In the genomic region with DNA sequence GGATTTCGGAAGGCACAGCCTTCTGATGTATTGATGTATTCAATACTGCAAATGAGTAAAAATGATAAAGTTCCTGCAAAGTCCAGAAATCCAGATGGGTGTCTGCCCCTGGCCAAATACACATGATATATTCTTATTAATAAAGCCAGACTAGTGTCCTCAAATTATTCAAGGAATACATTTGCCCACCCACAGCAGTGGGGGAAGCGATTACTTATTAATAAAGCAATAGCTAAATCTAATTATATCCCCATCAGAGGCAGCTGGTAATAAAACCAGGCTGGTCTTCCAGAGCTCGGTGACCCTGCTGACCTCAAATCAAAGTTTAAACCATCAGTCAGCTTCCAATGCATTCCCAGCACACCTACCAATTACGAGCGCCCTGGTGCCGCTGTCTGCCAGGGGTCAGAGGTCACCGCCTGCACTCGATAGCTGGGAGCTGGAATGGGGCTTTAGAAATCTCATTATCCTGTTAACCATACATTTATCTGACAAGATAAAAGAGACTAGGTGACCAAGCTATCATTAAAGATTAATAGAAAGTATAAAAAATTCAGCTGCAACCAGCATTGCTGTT, we compare ENCODE assay signal across 21 cellular contexts.
DNase-seq lines count a peak whose midpoint lies in the region; ATAC-seq and TF ChIP-seq lines count a peak whose summit lies in the region.
"Had no signal": no experiment of that assay in that cellular context is flagged by ENCODE, and none has a peak within 500 bp of the region (broad histone marks: within the 10 kb centered on the region; RNA-seq: fewer than 3 reads in every experiment).

No MANE protein-coding gene starts in this region.

- peak overlapping the region; percentile 15 for H3K4me3 Mint-ChIP-seq in Calu3 (ENCODE audit: low read depth, unreplicated experiment)
- H3K4me3 Mint-ChIP-seq in glutamatergic neuron (ENCODE audit: unreplicated experiment): no peak overlapping the region
- H3K4me3 Mint-ChIP-seq in nephron progenitor cell: no peak overlapping the region
- H3K4me3 Mint-ChIP-seq: B cell; CD4-positive, CD25-positive, alpha-beta regulatory T cell had no signal

- TF ChIP-seq POLR2A in stomach (IDR thresholded peaks at IDR 0.05): no peak

- H3K27ac Mint-ChIP-seq in Calu3 (ENCODE audit: unreplicated experiment) (peak overlapping the region; percentile 18), glutamatergic neuron (ENCODE audit: unreplicated experiment) (no peak overlapping the region), nephron progenitor cell (no peak overlapping the region)
- H3K27ac Mint-ChIP-seq: B cell; CD4-positive, CD25-positive, alpha-beta regulatory T cell had no signal

- H3K36me3 ChIP-seq in stomach: no peaks in the 10 kb centered on the region
- H3K36me3 ChIP-seq: HAP-1 had no signal

- CTCF ChIA-PET in Calu3 (lab: Charles Lee): interaction anchor here (0.6 to 3.4 kb wide), 8 partner anchors 33 to 204 kb away, joined by 3 to 26 read pairs (median 3); no protein-coding TSS in a partner anchor

- H3K9me3 Mint-ChIP-seq in Calu3 (ENCODE audit: low read depth, unreplicated experiment) (no peaks in the 10 kb centered on the region), glutamatergic neuron (ENCODE audit: unreplicated experiment) (no peaks in the 10 kb centered on the region), nephron progenitor cell (peaks cover 22% of the 10 kb centered on the region)

- WGBS in stomach, 5 donors: 55 to 62% (median 60%) methylated on average over 8 of the region's 8 CpGs

- DNase-seq in Calu3 (no peak), NCI-H82 treated with DMSO at 0.1 percent for 48 hours (lab: John Stamatoyannopoulos, UW; ENCODE audit: unreplicated experiment) (peak; percentile 38), glutamatergic neuron (peak; percentile 66), nephron progenitor cell (peak; percentile 75), stomach (no peak), kidney tubule cell (ENCODE audit: low spot score) (no peak)
- DNase-seq: 8988T; CD4-positive, CD25-positive, alpha-beta regulatory T cell; COR-L47; DMS153; GM23248; KBM-7; NCI-H187; NCI-H446; NCI-H526 treated with DMSO at 0.1 percent for 48 hours; Right ventricle myocardium superior had no signal

- TF ChIP-seq EP300 in stomach (IDR thresholded peaks at IDR 0.05): no peak

- no peak overlapping the region for H3K4me3 ChIP-seq in stomach
- H3K4me3 ChIP-seq: GM23248, HAP-1, SK-N-MC had no signal

- H3K4me1 Mint-ChIP-seq in Calu3 (ENCODE audit: low read depth, unreplicated experiment): peaks cover 48% of the 10 kb centered on the region
- H3K4me1 Mint-ChIP-seq in glutamatergic neuron (ENCODE audit: low read depth, unreplicated experiment): peaks cover 7% of the 10 kb centered on the region
- H3K4me1 Mint-ChIP-seq in nephron progenitor cell: peaks cover 47% of the 10 kb centered on the region

- peaks cover 0 to 4% (median 0%) of the 10 kb centered on the region in 4 donors for H3K9me3 ChIP-seq in stomach
- H3K9me3 ChIP-seq: HAP-1 had no signal

- H3K36me3 Mint-ChIP-seq in Calu3 (ENCODE audit: insufficient read depth, unreplicated experiment): no peaks in the 10 kb centered on the region
- H3K36me3 Mint-ChIP-seq in glutamatergic neuron (ENCODE audit: unreplicated experiment): no peaks in the 10 kb centered on the region
- H3K36me3 Mint-ChIP-seq in nephron progenitor cell (ENCODE audit: low read depth): no peaks in the 10 kb centered on the region

- TF ChIP-seq CTCF in Calu3 (IDR thresholded peaks at IDR 0.05; ENCODE audit: unreplicated experiment) (no peak), glutamatergic neuron (IDR thresholded peaks at IDR 0.05; ENCODE audit: partially characterized antibody, unreplicated experiment) (no peak), nephron progenitor cell (IDR thresholded peaks at IDR 0.05) (no peak), stomach (IDR thresholded peaks at IDR 0.05) (no peak)

- no TSS peak for BruUV-seq in Calu3 (replicated peaks; lab: Mats Ljungman, UMichigan)

- H3K27ac ChIP-seq in stomach: no peak overlapping the region
- H3K27ac ChIP-seq: GM23248, SK-N-MC had no signal

- peaks cover 0 to 35% (median 15%) of the 10 kb centered on the region in 4 donors for H3K4me1 ChIP-seq in stomach

- peaks cover 0 to 4% (median 0%) of the 10 kb centered on the region in 3 donors for H3K27me3 ChIP-seq in stomach

- no peak for ATAC-seq in GM19395 (IDR thresholded peaks at IDR 0.05; ENCODE audit: unreplicated experiment)
- no peak for ATAC-seq in GM19351 (IDR thresholded peaks at IDR 0.05; ENCODE audit: unreplicated experiment)

- intact Hi-C loops in Calu3 (cut with micrococcal nuclease; ENCODE audit: unreplicated experiment) (loop anchor here (1.0 to 10.0 kb wide), 5 partner anchors 34 to 152 kb away; no protein-coding TSS in a partner anchor), stomach (cut with DNase I; ENCODE audit: low total_unique reads) (no loop called here)

- H3K27me3 Mint-ChIP-seq in Calu3 (ENCODE audit: unreplicated experiment) (no peaks in the 10 kb centered on the region), glutamatergic neuron (ENCODE audit: unreplicated experiment) (peaks cover 3% of the 10 kb centered on the region), nephron progenitor cell (ENCODE audit: low read depth, poor library complexity) (peaks cover 6% of the 10 kb centered on the region)
- H3K27me3 Mint-ChIP-seq: B cell had no signal

Comparison
In these comparisons a context has a peak if more than half of its experiments do, and no peak if none do; other contexts are left out.
1. DNase-seq: peak in NCI-H82 treated with DMSO at 0.1 percent for 48 hours (single experiment), glutamatergic neuron (single experiment) and nephron progenitor cell (single experiment); none in Calu3 (single experiment), stomach (single experiment) and kidney tubule cell (single experiment).